12 cellular contexts compared by ENCODE assay signal in the genomic region with DNA sequence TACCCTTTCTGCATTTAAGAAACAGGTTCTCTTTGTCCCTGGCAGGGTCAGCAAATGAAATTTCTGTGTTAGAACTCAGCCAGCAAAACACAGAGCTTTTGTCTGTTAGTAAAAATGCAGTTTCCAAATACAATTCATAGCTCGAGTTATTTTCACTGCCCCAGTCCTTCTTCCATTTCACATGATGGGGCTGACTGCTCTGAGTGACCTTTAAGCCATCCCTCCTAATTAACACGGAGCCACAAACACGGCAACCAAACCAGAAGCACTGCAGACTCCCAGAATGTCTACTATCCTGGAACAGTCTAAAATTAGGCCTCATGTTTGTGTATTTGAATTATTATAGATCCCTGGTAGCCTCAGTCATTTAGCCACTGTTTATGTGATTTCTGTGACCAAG.
A peak's percentile ranks its signal among the peaks of the same experiment; 100 is the strongest.
DNase-seq lines count a peak whose midpoint lies in the region; ATAC-seq and TF ChIP-seq lines count a peak whose summit lies in the region.
"Had no signal": no experiment of that assay in that cellular context is flagged by ENCODE, and none has a peak within 500 bp of the region (broad histone marks: within the 10 kb centered on the region; RNA-seq: fewer than 3 reads in every experiment).

No MANE protein-coding gene starts in this region.

- no peak for TF ChIP-seq RAD21 in SK-N-SH (IDR thresholded peaks at IDR 0.05; ENCODE audit: low read length)

- H3K36me3 Mint-ChIP-seq in activated T-cell treated with anti-CD3 and anti-CD28 coated beads, Interleukin-2, amount 50 U/mL, for 4 hours (ENCODE audit: insufficient read depth), result no peaks in the 10 kb centered on the region
- H3K36me3 Mint-ChIP-seq: CD14-positive monocyte; CD8-positive, alpha-beta T cell had no signal

- no peak for ATAC-seq in SK-N-SH treated with all-trans-retinoic acid at 6 μM for 48 hours
- no peak for ATAC-seq in activated T-cell treated with anti-CD3 and anti-CD28 coated beads, Interleukin-2, amount 50 U/mL, for 4 hours
- ATAC-seq: CD8-positive, alpha-beta T cell had no signal

- TF ChIP-seq POLR2A in suprapubic skin (IDR thresholded peaks at IDR 0.05), result no peak

- 65% methylated on average over 3 of the region's 3 CpGs for WGBS in SK-N-SH (ENCODE audit: low lambda C conversion rate)
- 64% methylated on average over 3 of the region's 3 CpGs for WGBS in suprapubic skin

- peaks cover 16% of the 10 kb centered on the region for H3F3A ChIP-seq in SK-N-SH (replicated peaks; ENCODE audit: insufficient read depth)

- no peaks in the 10 kb centered on the region for H3K9me2 ChIP-seq in SK-N-SH

- TF ChIP-seq CTCF in SK-N-SH (IDR thresholded peaks at IDR 0.05), result no peak
- TF ChIP-seq CTCF in suprapubic skin (IDR thresholded peaks at IDR 0.05), result no peak

- H4K20me1 ChIP-seq in SK-N-SH (ENCODE audit: insufficient read depth), result no peaks in the 10 kb centered on the region

- no peaks in the 10 kb centered on the region for H3K9me3 ChIP-seq in SK-N-SH
- H3K9me3 ChIP-seq in suprapubic skin, result no peaks in the 10 kb centered on the region

- H3K4me3 ChIP-seq in SK-N-SH (ENCODE audit: low read depth in 2 of 2, low read length in 1 of 2), result no peak overlapping the region
- no peak overlapping the region for H3K4me3 ChIP-seq in suprapubic skin

- H3K36me3 ChIP-seq in SK-N-SH (replicated peaks in 1 of 2; ENCODE audit: control insufficient read depth in 1 of 2, insufficient read depth in 2 of 2, low read length in 1 of 2), result no peaks in the 10 kb centered on the region
- H3K36me3 ChIP-seq in suprapubic skin, result no peaks in the 10 kb centered on the region

- no peaks in the 10 kb centered on the region for H3K27me3 Mint-ChIP-seq in activated T-cell treated with anti-CD3 and anti-CD28 coated beads, Interleukin-2, amount 50 U/mL, for 4 hours (ENCODE audit: low read depth)

- no peaks in the 10 kb centered on the region for H3K79me2 ChIP-seq in SK-N-SH (ENCODE audit: insufficient read depth)

- no peak for DNase-seq in SK-N-SH
- peak; percentile 1 for DNase-seq in SK-MEL-5 (ENCODE audit: low read depth, low spot score)
- DNase-seq in left kidney (ENCODE audit: low read depth, low spot score), result peak; percentile 45
- no peak for DNase-seq in NCI-H1930 (lab: John Stamatoyannopoulos, UW)
- no peak for DNase-seq in activated T-cell treated with anti-CD3 and anti-CD28 coated beads, Interleukin-2, amount 50 U/mL, for 4 hours
- DNase-seq in suprapubic skin (ENCODE audit: low spot score in 2 of 2), result no peak
- DNase-seq: CD8-positive, alpha-beta T cell; DMS53; H7 had no signal

- no peak overlapping the region for H3K4me2 ChIP-seq in SK-N-SH

- peaks cover 7 to 8% of the 10 kb centered on the region in 2 experiments; a peak in 3 of 4 replicates for H3K4me1 ChIP-seq in SK-N-SH (ENCODE audit: control insufficient read depth in 1 of 2, insufficient read depth in 2 of 2, low read depth in 1 of 2, low read length in 1 of 2)
- no peaks in the 10 kb centered on the region for H3K4me1 ChIP-seq in suprapubic skin

- CTCF ChIA-PET in SK-N-SH (lab: Yijun Ruan, JAX), result no interaction called here

- in situ Hi-C loops in SK-MEL-5 (cut with HindIII; ENCODE audit: low pct_unique_long_range_greater_than_20kb, low sequenced_read_pairs), result no loop called here

- H3K27me3 ChIP-seq in SK-N-SH (ENCODE audit: insufficient read depth) (no peaks in the 10 kb centered on the region), suprapubic skin (no peaks in the 10 kb centered on the region)

- no peak for TF ChIP-seq EP300 in SK-N-SH (IDR thresholded peaks at IDR 0.05; ENCODE audit: borderline replicate concordance in 1 of 2, low read depth in 1 of 2, low read length in 1 of 2)
- no peak for TF ChIP-seq EP300 in suprapubic skin (IDR thresholded peaks at IDR 0.05)

- no peaks in the 10 kb centered on the region for H3K9me3 Mint-ChIP-seq in activated T-cell treated with anti-CD3 and anti-CD28 coated beads, Interleukin-2, amount 50 U/mL, for 4 hours
- H3K9me3 Mint-ChIP-seq: CD8-positive, alpha-beta T cell had no signal

- H3K4me3 Mint-ChIP-seq in activated T-cell treated with anti-CD3 and anti-CD28 coated beads, Interleukin-2, amount 50 U/mL, for 4 hours, result no peak overlapping the region
- H3K4me3 Mint-ChIP-seq: CD14-positive monocyte; CD8-positive, alpha-beta T cell had no signal

- H3K4me1 Mint-ChIP-seq in activated T-cell treated with anti-CD3 and anti-CD28 coated beads, Interleukin-2, amount 50 U/mL, for 4 hours (ENCODE audit: low read depth), result no peaks in the 10 kb centered on the region
- H3K4me1 Mint-ChIP-seq: CD14-positive monocyte had no signal

- no peak overlapping the region for H3K9ac ChIP-seq in SK-N-SH

- H2AFZ ChIP-seq in SK-N-SH (ENCODE audit: low read depth), result peak overlapping the region; percentile 22; the same call in 1 of the 2 replicates

- POLR2A ChIA-PET in SK-N-SH (lab: Yijun Ruan, JAX), result interaction anchor here (1.1 kb wide), 1 partner anchor 99 kb away, joined by 4 read pairs; the partner anchor contains the start of gene RGS4

- no peak overlapping the region for H3K27ac ChIP-seq in SK-N-SH (ENCODE audit: low read depth in 2 of 2, low read length in 1 of 2)
- no peak overlapping the region for H3K27ac ChIP-seq in suprapubic skin
- H3K27ac ChIP-seq: 22Rv1 had no signal

TF ChIP-seq in SK-N-SH, 30 proteins besides CTCF, POLR2A, EP300 and RAD21 (continues in another document):
- no peak for TF ChIP-seq FOXM1 (IDR thresholded peaks at IDR 0.05; ENCODE audit: low read depth)
- TF ChIP-seq ELF1 (IDR thresholded peaks at IDR 0.05), result no peak
- TF ChIP-seq, protein P1, sequence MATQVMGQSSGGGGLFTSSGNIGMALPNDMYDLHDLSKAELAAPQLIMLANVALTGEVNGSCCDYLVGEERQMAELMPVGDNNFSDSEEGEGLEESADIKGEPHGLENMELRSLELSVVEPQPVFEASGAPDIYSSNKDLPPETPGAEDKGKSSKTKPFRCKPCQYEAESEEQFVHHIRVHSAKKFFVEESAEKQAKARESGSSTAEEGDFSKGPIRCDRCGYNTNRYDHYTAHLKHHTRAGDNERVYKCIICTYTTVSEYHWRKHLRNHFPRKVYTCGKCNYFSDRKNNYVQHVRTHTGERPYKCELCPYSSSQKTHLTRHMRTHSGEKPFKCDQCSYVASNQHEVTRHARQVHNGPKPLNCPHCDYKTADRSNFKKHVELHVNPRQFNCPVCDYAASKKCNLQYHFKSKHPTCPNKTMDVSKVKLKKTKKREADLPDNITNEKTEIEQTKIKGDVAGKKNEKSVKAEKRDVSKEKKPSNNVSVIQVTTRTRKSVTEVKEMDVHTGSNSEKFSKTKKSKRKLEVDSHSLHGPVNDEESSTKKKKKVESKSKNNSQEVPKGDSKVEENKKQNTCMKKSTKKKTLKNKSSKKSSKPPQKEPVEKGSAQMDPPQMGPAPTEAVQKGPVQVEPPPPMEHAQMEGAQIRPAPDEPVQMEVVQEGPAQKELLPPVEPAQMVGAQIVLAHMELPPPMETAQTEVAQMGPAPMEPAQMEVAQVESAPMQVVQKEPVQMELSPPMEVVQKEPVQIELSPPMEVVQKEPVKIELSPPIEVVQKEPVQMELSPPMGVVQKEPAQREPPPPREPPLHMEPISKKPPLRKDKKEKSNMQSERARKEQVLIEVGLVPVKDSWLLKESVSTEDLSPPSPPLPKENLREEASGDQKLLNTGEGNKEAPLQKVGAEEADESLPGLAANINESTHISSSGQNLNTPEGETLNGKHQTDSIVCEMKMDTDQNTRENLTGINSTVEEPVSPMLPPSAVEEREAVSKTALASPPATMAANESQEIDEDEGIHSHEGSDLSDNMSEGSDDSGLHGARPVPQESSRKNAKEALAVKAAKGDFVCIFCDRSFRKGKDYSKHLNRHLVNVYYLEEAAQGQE (IDR thresholded peaks at IDR 0.05; ENCODE audit: low read depth, low read length), result no peak

TF ChIP-seq in SK-N-SH treated with all-trans-retinoic acid at 6 μM for 48 hours, 23 proteins besides CTCF, POLR2A, EP300 and RAD21:
- TF ChIP-seq PPARA (CRISPR knock-in tag; IDR thresholded peaks at IDR 0.05; ENCODE audit: borderline replicate concordance) (no peak), RARB (CRISPR knock-in tag; IDR thresholded peaks at IDR 0.05) (no peak), GLIS3 (CRISPR knock-in tag; IDR thresholded peaks at IDR 0.05) (no peak), TOX (CRISPR knock-in tag; IDR thresholded peaks at IDR 0.05; ENCODE audit: borderline replicate concordance) (no peak), ZFP30 (CRISPR knock-in tag; IDR thresholded peaks at IDR 0.05) (no peak), ZFP3 (CRISPR knock-in tag; IDR thresholded peaks at IDR 0.05) (no peak), OSR1 (CRISPR knock-in tag; IDR thresholded peaks at IDR 0.05) (no peak), SNAI2 (CRISPR knock-in tag; IDR thresholded peaks at IDR 0.05) (no peak), ISL1 (CRISPR knock-in tag; IDR thresholded peaks at IDR 0.05) (no peak), ZC3H10 (CRISPR knock-in tag; IDR thresholded peaks at IDR 0.05) (no peak), CREB5 (CRISPR knock-in tag; IDR thresholded peaks at IDR 0.05; ENCODE audit: low read depth) (no peak), ZNF8 (CRISPR knock-in tag; IDR thresholded peaks at IDR 0.05) (no peak)
- TF ChIP-seq, protein P2, sequence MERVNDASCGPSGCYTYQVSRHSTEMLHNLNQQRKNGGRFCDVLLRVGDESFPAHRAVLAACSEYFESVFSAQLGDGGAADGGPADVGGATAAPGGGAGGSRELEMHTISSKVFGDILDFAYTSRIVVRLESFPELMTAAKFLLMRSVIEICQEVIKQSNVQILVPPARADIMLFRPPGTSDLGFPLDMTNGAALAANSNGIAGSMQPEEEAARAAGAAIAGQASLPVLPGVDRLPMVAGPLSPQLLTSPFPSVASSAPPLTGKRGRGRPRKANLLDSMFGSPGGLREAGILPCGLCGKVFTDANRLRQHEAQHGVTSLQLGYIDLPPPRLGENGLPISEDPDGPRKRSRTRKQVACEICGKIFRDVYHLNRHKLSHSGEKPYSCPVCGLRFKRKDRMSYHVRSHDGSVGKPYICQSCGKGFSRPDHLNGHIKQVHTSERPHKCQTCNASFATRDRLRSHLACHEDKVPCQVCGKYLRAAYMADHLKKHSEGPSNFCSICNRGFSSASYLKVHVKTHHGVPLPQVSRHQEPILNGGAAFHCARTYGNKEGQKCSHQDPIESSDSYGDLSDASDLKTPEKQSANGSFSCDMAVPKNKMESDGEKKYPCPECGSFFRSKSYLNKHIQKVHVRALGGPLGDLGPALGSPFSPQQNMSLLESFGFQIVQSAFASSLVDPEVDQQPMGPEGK (CRISPR knock-in tag; IDR thresholded peaks at IDR 0.05; ENCODE audit: borderline replicate concordance), result no peak
TF ChIP-seq in SK-N-SH treated with all-trans-retinoic acid at 6 μM for 48 hours: peak in this region for 0.

Comparison
In these comparisons a context has a peak if more than half of its experiments do, and no peak if none do; other contexts are left out.
1. DNase-seq: peak in SK-MEL-5 (single experiment) and left kidney (single experiment); none in SK-N-SH (single experiment), NCI-H1930 (0 of 2), activated T-cell treated with anti-CD3 and anti-CD28 coated beads, Interleukin-2, amount 50 U/mL, for 4 hours (single experiment) and suprapubic skin (0 of 2).